In genomic region chr9:37903581-37903830, GRCh38 we compare ENCODE assay signal across 8 cellular contexts. TPM values are rescaled to one million over a fixed set of nuclear protein-coding genes. Genes with fewer than 3 reads are reported as not detected.
A peak's percentile ranks its signal among the peaks of the same experiment; 100 is the strongest.
DNase-seq lines count a peak whose midpoint lies in the region; ATAC-seq, FAIRE-seq and TF ChIP-seq lines count a peak whose summit lies in the region.

No MANE protein-coding gene starts in this region.

- CTCF ChIA-PET in Calu3 (lab: Charles Lee): no interaction called here

- H3K36me3 ChIP-seq in KMS-11 (ENCODE audit: insufficient read depth) (0 out of 2 replicates have a peak, but pooled peaks cover 6% of the 10 kb centered on the region), kidney (ENCODE audit: control insufficient read depth in 1 of 2, insufficient read depth in 2 of 2, low read length in 2 of 2) (peaks cover 0 to 8% of the 10 kb centered on the region in 2 donors), stomach smooth muscle (ENCODE audit: control insufficient read depth in 2 of 2, insufficient read depth in 2 of 2, low read length in 2 of 2) (peaks cover 4 to 8% of the 10 kb centered on the region in 2 donors)

- H3K36me3 Mint-ChIP-seq in Calu3 (ENCODE audit: insufficient read depth, unreplicated experiment): no peaks in the 10 kb centered on the region

- peak overlapping the region; percentile 32 for H3K4me3 Mint-ChIP-seq in Calu3 (ENCODE audit: low read depth, unreplicated experiment)

- peaks cover 31% of the 10 kb centered on the region for H3K79me2 ChIP-seq in KMS-11 (ENCODE audit: insufficient read depth, low read depth)

- H3K27ac Mint-ChIP-seq in Calu3 (ENCODE audit: unreplicated experiment): no peak overlapping the region

- H3K9me3 ChIP-seq in kidney (ENCODE audit: control insufficient read depth in 1 of 2, low read length in 2 of 2): no peaks in the 10 kb centered on the region
- no peaks in the 10 kb centered on the region for H3K9me3 ChIP-seq in stomach smooth muscle (ENCODE audit: control insufficient read depth in 2 of 2, low read length in 2 of 2)

- H3K4me1 Mint-ChIP-seq in Calu3 (ENCODE audit: low read depth, unreplicated experiment): no peaks in the 10 kb centered on the region

- in situ Hi-C loops in astrocyte of the cerebellum (cut with HindIII; ENCODE audit: low sequenced_read_pairs) (loop anchor here (25.0 kb wide), 1 partner anchor 334 kb away; no protein-coding TSS in a partner anchor), GM13977 (cut with MboI; ENCODE audit: low pct_unique_long_range_greater_than_20kb, low sequenced_read_pairs, unreplicated experiment) (no loop called here)

- peak overlapping the region; percentile 89 for H2AFZ ChIP-seq in KMS-11 (ENCODE audit: low read depth)

- FAIRE-seq in kidney (lab: Jason Lieb, UNC): no peak

- intact Hi-C loops in Calu3 (cut with micrococcal nuclease; ENCODE audit: unreplicated experiment): no loop called here
- intact Hi-C loops in kidney (cut with DNase I): no loop called here

- H4K20me1 ChIP-seq in KMS-11 (ENCODE audit: insufficient read depth): no peaks in the 10 kb centered on the region

- peak overlapping the region; percentile 15 for H3K4me3 ChIP-seq in KMS-11 (IDR thresholded peaks at IDR 0.05; ENCODE audit: insufficient read depth, low read depth, low read length)
- peak overlapping the region; percentile 73 for H3K4me3 ChIP-seq in astrocyte of the cerebellum (ENCODE audit: low read depth, low read length)
- H3K4me3 ChIP-seq in kidney (ENCODE audit: low read length in 2 of 2): peak overlapping the region; percentile 71 to 99
- peak overlapping the region; percentile 87 to 92 for H3K4me3 ChIP-seq in stomach smooth muscle (ENCODE audit: low read length in 2 of 2)

- H3K4me1 ChIP-seq in KMS-11 (ENCODE audit: low read depth, poor library complexity, severe bottlenecking): peaks cover 14% of the 10 kb centered on the region
- peaks cover 10 to 18% of the 10 kb centered on the region in 2 donors for H3K4me1 ChIP-seq in kidney (ENCODE audit: control insufficient read depth in 1 of 2, insufficient read depth in 1 of 2, low read depth in 1 of 2, low read length in 2 of 2)
- H3K4me1 ChIP-seq in stomach smooth muscle (ENCODE audit: control insufficient read depth, insufficient read depth, low read length): peaks cover 23% of the 10 kb centered on the region

- H3K9ac ChIP-seq in KMS-11 (peak overlapping the region; percentile 66), kidney (ENCODE audit: low read length in 2 of 2) (peak overlapping the region; percentile 91 to 94), stomach smooth muscle (ENCODE audit: low read length in 2 of 2) (peak overlapping the region; percentile 88)

- peak; percentile 41 for ATAC-seq in GM21515 (IDR thresholded peaks at IDR 0.05; ENCODE audit: unreplicated experiment)

- H3K27me3 ChIP-seq in KMS-11 (ENCODE audit: insufficient read depth, low read depth): no peaks in the 10 kb centered on the region
- no peaks in the 10 kb centered on the region for H3K27me3 ChIP-seq in stomach smooth muscle (ENCODE audit: control insufficient read depth in 1 of 2, insufficient read depth in 2 of 2, low read length in 2 of 2)

- TF ChIP-seq CTCF in Calu3 (IDR thresholded peaks at IDR 0.05; ENCODE audit: unreplicated experiment) (no peak), KMS-11 (conservative IDR thresholded peaks at IDR 0.05; ENCODE audit: low read depth, low read length) (no peak), astrocyte of the cerebellum (IDR thresholded peaks at IDR 0.05; ENCODE audit: low read depth, low read length, missing control alignments) (no peak), kidney (IDR thresholded peaks at IDR 0.05; ENCODE audit: borderline replicate concordance, extremely low read depth, insufficient read depth) (no peak), GM13977 (IDR thresholded peaks at IDR 0.05; ENCODE audit: extremely low read depth, insufficient read depth, missing control alignments) (no peak)

- no TSS peak for BruUV-seq in Calu3 (replicated peaks; lab: Mats Ljungman, UMichigan)

- peak overlapping the region; percentile 60 for H3K4me2 ChIP-seq in KMS-11

- DNase-seq in Calu3 (peak; percentile 7), astrocyte of the cerebellum (ENCODE audit: low read depth) (no peak), kidney (no peak), GM13977 (ENCODE audit: low spot score) (no peak), HuH-7 (ENCODE audit: low spot score) (no peak)

- no peaks in the 10 kb centered on the region for H3K27me3 Mint-ChIP-seq in Calu3 (ENCODE audit: unreplicated experiment)

- no peaks in the 10 kb centered on the region for H3K9me3 Mint-ChIP-seq in Calu3 (ENCODE audit: low read depth, unreplicated experiment)

- peak overlapping the region; percentile 66 for H3K27ac ChIP-seq in KMS-11
- peak overlapping the region; percentile 8 to 86 for H3K27ac ChIP-seq in kidney (ENCODE audit: low read depth in 2 of 2, low read length in 2 of 2)
- H3K27ac ChIP-seq in stomach smooth muscle (ENCODE audit: low read length): peak overlapping the region; percentile 80

RNA-seq across cellular contexts. Expression of gene SLC25A51, which starts 0.4 kb away (rescaled TPM):
- total RNA-seq in Calu3 (2022) (9.3 and 10.3 TPM in 2 replicates), kidney (25.5 TPM)
- polyA plus RNA-seq in kidney (ENCODE audit: insufficient read depth, low read depth, low replicate concordance): 10.7 TPM

Comparison
In these comparisons a context has a peak if more than half of its experiments do, and no peak if none do; other contexts are left out.
1. H3K4me3 ChIP-seq: peak in every context shown above with its lines; median percentile 90 in stomach smooth muscle; 85 in kidney; 73 in astrocyte of the cerebellum; 15 in KMS-11.